9 cellular contexts compared by ENCODE assay signal in genomic region chr15:80567721-80568157, GRCh38.
DNase-seq lines count a peak whose midpoint lies in the region; ATAC-seq and TF ChIP-seq lines count a peak whose summit lies in the region.
"Had no signal": no experiment of that assay in that cellular context is flagged by ENCODE, and none has a peak within 500 bp of the region (broad histone marks: within the 10 kb centered on the region; RNA-seq: fewer than 3 reads in every experiment).

No MANE protein-coding gene starts in this region.

- ATAC-seq in left lung (peak; percentile 92), GM21723 (IDR thresholded peaks at IDR 0.05; ENCODE audit: unreplicated experiment) (no peak), GM19395 (IDR thresholded peaks at IDR 0.05; ENCODE audit: unreplicated experiment) (no peak)

- no peaks in the 10 kb centered on the region for H3K9me3 ChIP-seq in left lung
- no peaks in the 10 kb centered on the region for H3K9me3 ChIP-seq in tibial nerve

- CTCF ChIA-PET in RWPE1 (lab: Yijun Ruan, JAX) = interaction anchor here (0.5 to 3.2 kb wide), 28 partner anchors 10 to 1904 kb away, joined by 3 to 26 read pairs (median 4); partner anchors contain the start of genes ABHD17C and CEMIP

- POLR2A ChIA-PET in RWPE1 (lab: Yijun Ruan, JAX; ENCODE audit: low non-redundant PET) = no interaction called here

- H3K4me1 ChIP-seq in left lung (peaks cover 7% of the 10 kb centered on the region in 2 donors), tibial nerve (no peaks in the 10 kb centered on the region)

- TF ChIP-seq CTCF in RWPE1 (conservative IDR thresholded peaks at IDR 0.05; ENCODE audit: low read depth) (peak; percentile 97), left lung (IDR thresholded peaks at IDR 0.05) (peak; percentile 57 to 69), tibial nerve (IDR thresholded peaks at IDR 0.05) (peak; percentile 42 to 77 (median 65))

- TF ChIP-seq EP300 in tibial nerve (IDR thresholded peaks at IDR 0.05) = no peak

- no peaks in the 10 kb centered on the region for H3K36me3 ChIP-seq in left lung
- peaks cover 0 to 5% (median 0%) of the 10 kb centered on the region in 3 donors for H3K36me3 ChIP-seq in tibial nerve

- DNase-seq in EL (peak; percentile 81), HuH-7.5 (ENCODE audit: low spot score) (peak; percentile 78), RWPE1 (ENCODE audit: low spot score) (peak; percentile 85), dermis microvascular lymphatic vessel endothelial cell (ENCODE audit: low read depth in 2 of 2) (peak; percentile 86 to 89), left lung (no peak), tibial nerve (ENCODE audit: low spot score in 2 of 2) (peak; percentile 23 to 79)
- DNase-seq: activated T-cell treated with anti-CD3 and anti-CD28 coated beads, Interleukin-2, amount 50 U/mL, for 4 hours had no signal

- no peak overlapping the region for H3K27ac ChIP-seq in RWPE1
- H3K27ac ChIP-seq in left lung = no peak overlapping the region
- H3K27ac ChIP-seq in tibial nerve = no peak overlapping the region

- 1 to 8% methylated on average over 5 of the region's 5 CpGs for WGBS in tibial nerve, 2 donors

- H3K27me3 ChIP-seq in left lung (no peaks in the 10 kb centered on the region), tibial nerve (no peaks in the 10 kb centered on the region)

- no peak for TF ChIP-seq POLR2A in tibial nerve (IDR thresholded peaks at IDR 0.05)

- intact Hi-C loops in left lung (cut with DNase I) = loop anchor here in 1 of 2 donors (5.0 kb wide), 1 partner anchor 210 kb away; the partner anchor contains the start of gene CEMIP

- H3K4me3 ChIP-seq in left lung (no peak overlapping the region), tibial nerve (no peak overlapping the region)

Comparison
In these comparisons a context has a peak if more than half of its experiments do, and no peak if none do; other contexts are left out.
1. DNase-seq: peak in EL (single experiment), HuH-7.5 (single experiment), RWPE1 (single experiment), dermis microvascular lymphatic vessel endothelial cell (2 of 2) and tibial nerve (2 of 2); none in left lung (0 of 2).
2. Peak in every context shown above with its lines, with median percentiles within 50 percentile points of each other: CTCF ChIP-seq.